Comparison of ENCODE assay signal across 1 cellular context in genomic region chr14:74217672-74218448, GRCh38.
TF ChIP-seq lines count a peak whose summit lies in the region.

No MANE protein-coding gene starts in this region.

TF ChIP-seq in SK-N-SH treated with all-trans-retinoic acid at 6 μM for 48 hours, 23 proteins besides CTCF, POLR2A, EP300 and RAD21 (continued from another document):
- TF ChIP-seq ARNTL (CRISPR knock-in tag; IDR thresholded peaks at IDR 0.05; ENCODE audit: borderline replicate concordance, low read depth) (no peak), BACH2 (CRISPR knock-in tag; IDR thresholded peaks at IDR 0.05; ENCODE audit: borderline replicate concordance) (no peak)
TF ChIP-seq in SK-N-SH treated with all-trans-retinoic acid at 6 μM for 48 hours: peak in this region for 0.
